In genomic region chr17:43531955-43532354, GRCh38 we compare ENCODE assay signal across 1 cellular context.
A peak's percentile ranks its signal among the peaks of the same experiment; 100 is the strongest.
TF ChIP-seq lines count a peak whose summit lies in the region.

No MANE protein-coding gene starts in this region.

TF ChIP-seq in HepG2, 621 proteins besides CTCF, POLR2A, EP300 and RAD21 (continued from another document and continues in another):
- TF ChIP-seq ZNF740 (CRISPR knock-in tag; IDR thresholded peaks at IDR 0.05), result no peak
- TF ChIP-seq RFXAP (CRISPR knock-in tag; IDR thresholded peaks at IDR 0.05; ENCODE audit: borderline replicate concordance), result no peak
- no peak for TF ChIP-seq CHCHD3 (CRISPR knock-in tag; IDR thresholded peaks at IDR 0.05)
- TF ChIP-seq, protein P1, sequence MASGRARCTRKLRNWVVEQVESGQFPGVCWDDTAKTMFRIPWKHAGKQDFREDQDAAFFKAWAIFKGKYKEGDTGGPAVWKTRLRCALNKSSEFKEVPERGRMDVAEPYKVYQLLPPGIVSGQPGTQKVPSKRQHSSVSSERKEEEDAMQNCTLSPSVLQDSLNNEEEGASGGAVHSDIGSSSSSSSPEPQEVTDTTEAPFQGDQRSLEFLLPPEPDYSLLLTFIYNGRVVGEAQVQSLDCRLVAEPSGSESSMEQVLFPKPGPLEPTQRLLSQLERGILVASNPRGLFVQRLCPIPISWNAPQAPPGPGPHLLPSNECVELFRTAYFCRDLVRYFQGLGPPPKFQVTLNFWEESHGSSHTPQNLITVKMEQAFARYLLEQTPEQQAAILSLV (CRISPR knock-in tag; IDR thresholded peaks at IDR 0.05; ENCODE audit: borderline replicate concordance), result no peak
- no peak for TF ChIP-seq MLLT10 (CRISPR knock-in tag; IDR thresholded peaks at IDR 0.05)
- TF ChIP-seq, protein P2, sequence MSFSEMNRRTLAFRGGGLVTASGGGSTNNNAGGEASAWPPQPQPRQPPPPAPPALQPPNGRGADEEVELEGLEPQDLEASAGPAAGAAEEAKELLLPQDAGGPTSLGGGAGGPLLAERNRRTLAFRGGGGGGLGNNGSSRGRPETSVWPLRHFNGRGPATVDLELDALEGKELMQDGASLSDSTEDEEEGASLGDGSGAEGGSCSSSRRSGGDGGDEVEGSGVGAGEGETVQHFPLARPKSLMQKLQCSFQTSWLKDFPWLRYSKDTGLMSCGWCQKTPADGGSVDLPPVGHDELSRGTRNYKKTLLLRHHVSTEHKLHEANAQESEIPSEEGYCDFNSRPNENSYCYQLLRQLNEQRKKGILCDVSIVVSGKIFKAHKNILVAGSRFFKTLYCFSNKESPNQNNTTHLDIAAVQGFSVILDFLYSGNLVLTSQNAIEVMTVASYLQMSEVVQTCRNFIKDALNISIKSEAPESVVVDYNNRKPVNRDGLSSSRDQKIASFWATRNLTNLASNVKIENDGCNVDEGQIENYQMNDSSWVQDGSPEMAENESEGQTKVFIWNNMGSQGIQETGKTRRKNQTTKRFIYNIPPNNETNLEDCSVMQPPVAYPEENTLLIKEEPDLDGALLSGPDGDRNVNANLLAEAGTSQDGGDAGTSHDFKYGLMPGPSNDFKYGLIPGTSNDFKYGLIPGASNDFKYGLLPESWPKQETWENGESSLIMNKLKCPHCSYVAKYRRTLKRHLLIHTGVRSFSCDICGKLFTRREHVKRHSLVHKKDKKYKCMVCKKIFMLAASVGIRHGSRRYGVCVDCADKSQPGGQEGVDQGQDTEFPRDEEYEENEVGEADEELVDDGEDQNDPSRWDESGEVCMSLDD (CRISPR knock-in tag; IDR thresholded peaks at IDR 0.05; ENCODE audit: borderline replicate concordance), result 0 out of 2 replicates have a peak, but pooled peaks have one; percentile 26
- TF ChIP-seq HNRNPUL1 (IDR thresholded peaks at IDR 0.05; ENCODE audit: low read depth, low read length), result no peak
- TF ChIP-seq ETV6 (CRISPR knock-in tag; conservative IDR thresholded peaks at IDR 0.05), result no peak
- TF ChIP-seq, protein P3, sequence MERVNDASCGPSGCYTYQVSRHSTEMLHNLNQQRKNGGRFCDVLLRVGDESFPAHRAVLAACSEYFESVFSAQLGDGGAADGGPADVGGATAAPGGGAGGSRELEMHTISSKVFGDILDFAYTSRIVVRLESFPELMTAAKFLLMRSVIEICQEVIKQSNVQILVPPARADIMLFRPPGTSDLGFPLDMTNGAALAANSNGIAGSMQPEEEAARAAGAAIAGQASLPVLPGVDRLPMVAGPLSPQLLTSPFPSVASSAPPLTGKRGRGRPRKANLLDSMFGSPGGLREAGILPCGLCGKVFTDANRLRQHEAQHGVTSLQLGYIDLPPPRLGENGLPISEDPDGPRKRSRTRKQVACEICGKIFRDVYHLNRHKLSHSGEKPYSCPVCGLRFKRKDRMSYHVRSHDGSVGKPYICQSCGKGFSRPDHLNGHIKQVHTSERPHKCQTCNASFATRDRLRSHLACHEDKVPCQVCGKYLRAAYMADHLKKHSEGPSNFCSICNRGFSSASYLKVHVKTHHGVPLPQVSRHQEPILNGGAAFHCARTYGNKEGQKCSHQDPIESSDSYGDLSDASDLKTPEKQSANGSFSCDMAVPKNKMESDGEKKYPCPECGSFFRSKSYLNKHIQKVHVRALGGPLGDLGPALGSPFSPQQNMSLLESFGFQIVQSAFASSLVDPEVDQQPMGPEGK (CRISPR knock-in tag; IDR thresholded peaks at IDR 0.05), result peak; percentile 29; the same call in 1 of the 2 replicates
- TF ChIP-seq ZNF644 (CRISPR knock-in tag; IDR thresholded peaks at IDR 0.05; ENCODE audit: low read depth), result no peak
- TF ChIP-seq SMAD3 (CRISPR knock-in tag; IDR thresholded peaks at IDR 0.05), result peak; percentile 14; the same call in 1 of the 2 replicates
- no peak for TF ChIP-seq ZNF800 (CRISPR knock-in tag; IDR thresholded peaks at IDR 0.05)
- peak; percentile 79; the same call in 1 of the 2 replicates for TF ChIP-seq ZNF878 (CRISPR knock-in tag; IDR thresholded peaks at IDR 0.05)
- no peak for TF ChIP-seq ZNF274 (CRISPR knock-in tag; IDR thresholded peaks at IDR 0.05)
- TF ChIP-seq STAT5B (CRISPR knock-in tag; IDR thresholded peaks at IDR 0.05), result no peak
- TF ChIP-seq KDM5B (CRISPR knock-in tag; IDR thresholded peaks at IDR 0.05; ENCODE audit: borderline replicate concordance), result no peak
- 0 out of 2 replicates have a peak, but pooled peaks have one; percentile 50 for TF ChIP-seq ZNF615 (CRISPR knock-in tag; IDR thresholded peaks at IDR 0.05; ENCODE audit: borderline replicate concordance)
- TF ChIP-seq, protein P4, sequence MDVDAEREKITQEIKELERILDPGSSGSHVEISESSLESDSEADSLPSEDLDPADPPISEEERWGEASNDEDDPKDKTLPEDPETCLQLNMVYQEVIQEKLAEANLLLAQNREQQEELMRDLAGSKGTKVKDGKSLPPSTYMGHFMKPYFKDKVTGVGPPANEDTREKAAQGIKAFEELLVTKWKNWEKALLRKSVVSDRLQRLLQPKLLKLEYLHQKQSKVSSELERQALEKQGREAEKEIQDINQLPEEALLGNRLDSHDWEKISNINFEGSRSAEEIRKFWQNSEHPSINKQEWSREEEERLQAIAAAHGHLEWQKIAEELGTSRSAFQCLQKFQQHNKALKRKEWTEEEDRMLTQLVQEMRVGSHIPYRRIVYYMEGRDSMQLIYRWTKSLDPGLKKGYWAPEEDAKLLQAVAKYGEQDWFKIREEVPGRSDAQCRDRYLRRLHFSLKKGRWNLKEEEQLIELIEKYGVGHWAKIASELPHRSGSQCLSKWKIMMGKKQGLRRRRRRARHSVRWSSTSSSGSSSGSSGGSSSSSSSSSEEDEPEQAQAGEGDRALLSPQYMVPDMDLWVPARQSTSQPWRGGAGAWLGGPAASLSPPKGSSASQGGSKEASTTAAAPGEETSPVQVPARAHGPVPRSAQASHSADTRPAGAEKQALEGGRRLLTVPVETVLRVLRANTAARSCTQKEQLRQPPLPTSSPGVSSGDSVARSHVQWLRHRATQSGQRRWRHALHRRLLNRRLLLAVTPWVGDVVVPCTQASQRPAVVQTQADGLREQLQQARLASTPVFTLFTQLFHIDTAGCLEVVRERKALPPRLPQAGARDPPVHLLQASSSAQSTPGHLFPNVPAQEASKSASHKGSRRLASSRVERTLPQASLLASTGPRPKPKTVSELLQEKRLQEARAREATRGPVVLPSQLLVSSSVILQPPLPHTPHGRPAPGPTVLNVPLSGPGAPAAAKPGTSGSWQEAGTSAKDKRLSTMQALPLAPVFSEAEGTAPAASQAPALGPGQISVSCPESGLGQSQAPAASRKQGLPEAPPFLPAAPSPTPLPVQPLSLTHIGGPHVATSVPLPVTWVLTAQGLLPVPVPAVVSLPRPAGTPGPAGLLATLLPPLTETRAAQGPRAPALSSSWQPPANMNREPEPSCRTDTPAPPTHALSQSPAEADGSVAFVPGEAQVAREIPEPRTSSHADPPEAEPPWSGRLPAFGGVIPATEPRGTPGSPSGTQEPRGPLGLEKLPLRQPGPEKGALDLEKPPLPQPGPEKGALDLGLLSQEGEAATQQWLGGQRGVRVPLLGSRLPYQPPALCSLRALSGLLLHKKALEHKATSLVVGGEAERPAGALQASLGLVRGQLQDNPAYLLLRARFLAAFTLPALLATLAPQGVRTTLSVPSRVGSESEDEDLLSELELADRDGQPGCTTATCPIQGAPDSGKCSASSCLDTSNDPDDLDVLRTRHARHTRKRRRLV (CRISPR knock-in tag; IDR thresholded peaks at IDR 0.05), result no peak
- TF ChIP-seq ZNF20 (CRISPR knock-in tag; IDR thresholded peaks at IDR 0.05), result no peak
- TF ChIP-seq MXD4 (CRISPR knock-in tag; IDR thresholded peaks at IDR 0.05), result no peak
- TF ChIP-seq CBX1 (IDR thresholded peaks at IDR 0.05; ENCODE audit: low read depth), result no peak
- TF ChIP-seq TCF12 (IDR thresholded peaks at IDR 0.05), result no peak
- no peak for TF ChIP-seq TCF12 (CRISPR knock-in tag; IDR thresholded peaks at IDR 0.05)
- TF ChIP-seq KDM5A (IDR thresholded peaks at IDR 0.05; ENCODE audit: borderline replicate concordance, low read length), result peak; percentile 50; the same call in 1 of the 2 replicates
- TF ChIP-seq POLR2AphosphoS2 (IDR thresholded peaks at IDR 0.05; ENCODE audit: low read depth, low read length), result 0 out of 2 replicates have a peak, but pooled peaks have one; percentile 23
- no peak for TF ChIP-seq ZNF609 (CRISPR knock-in tag; IDR thresholded peaks at IDR 0.05; ENCODE audit: borderline replicate concordance)
- no peak for TF ChIP-seq ATF7-NPFF (CRISPR knock-in tag; IDR thresholded peaks at IDR 0.05; ENCODE audit: low read depth)
- TF ChIP-seq ZMYM2 (CRISPR knock-in tag; IDR thresholded peaks at IDR 0.05), result peak; percentile 55; the same call in 1 of the 2 replicates
- TF ChIP-seq, protein P5, sequence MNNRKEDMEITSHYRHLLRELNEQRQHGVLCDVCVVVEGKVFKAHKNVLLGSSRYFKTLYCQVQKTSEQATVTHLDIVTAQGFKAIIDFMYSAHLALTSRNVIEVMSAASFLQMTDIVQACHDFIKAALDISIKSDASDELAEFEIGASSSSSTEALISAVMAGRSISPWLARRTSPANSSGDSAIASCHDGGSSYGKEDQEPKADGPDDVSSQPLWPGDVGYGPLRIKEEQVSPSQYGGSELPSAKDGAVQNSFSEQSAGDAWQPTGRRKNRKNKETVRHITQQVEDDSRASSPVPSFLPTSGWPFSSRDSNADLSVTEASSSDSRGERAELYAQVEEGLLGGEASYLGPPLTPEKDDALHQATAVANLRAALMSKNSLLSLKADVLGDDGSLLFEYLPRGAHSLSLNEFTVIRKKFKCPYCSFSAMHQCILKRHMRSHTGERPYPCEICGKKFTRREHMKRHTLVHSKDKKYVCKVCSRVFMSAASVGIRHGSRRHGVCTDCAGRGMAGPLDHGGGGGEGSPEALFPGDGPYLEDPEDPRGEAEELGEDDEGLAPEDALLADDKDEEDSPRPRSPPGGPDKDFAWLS (CRISPR knock-in tag; IDR thresholded peaks at IDR 0.05; ENCODE audit: borderline replicate concordance), result no peak
- no peak for TF ChIP-seq RCOR2 (CRISPR knock-in tag; IDR thresholded peaks at IDR 0.05)
- TF ChIP-seq ZNF570 (CRISPR knock-in tag; IDR thresholded peaks at IDR 0.05; ENCODE audit: borderline replicate concordance), result no peak
- TF ChIP-seq HES4 (CRISPR knock-in tag; IDR thresholded peaks at IDR 0.05; ENCODE audit: borderline replicate concordance), result no peak
